1 cellular context compared by ENCODE assay signal in genomic region chr12:96061864-96062453, GRCh38.
TF ChIP-seq lines count a peak whose summit lies in the region.

No MANE protein-coding gene starts in this region.

TF ChIP-seq in H1, 55 proteins besides CTCF, POLR2A, EP300 and RAD21:
- 0 out of 2 replicates have a peak, but pooled peaks have one; percentile 32 for TF ChIP-seq YY1 (IDR thresholded peaks at IDR 0.05; ENCODE audit: low read depth, low read length)
- TF ChIP-seq SIN3A (conservative IDR thresholded peaks at IDR 0.05 in 1 of 2, IDR thresholded peaks at IDR 0.05 in 1 of 2; ENCODE audit: low read depth in 1 of 2, low read length in 2 of 2): no peak
- no peak for TF ChIP-seq USF2 (IDR thresholded peaks at IDR 0.05; ENCODE audit: low read length)
- TF ChIP-seq NANOG (IDR thresholded peaks at IDR 0.05; ENCODE audit: insufficient read depth, low read depth, low read length, poor library complexity, severe bottlenecking): no peak
- no peak for TF ChIP-seq CHD1 (IDR thresholded peaks at IDR 0.05; ENCODE audit: low read depth, low read length)
- TF ChIP-seq CBX5 (IDR thresholded peaks at IDR 0.05; ENCODE audit: low read depth, low read length): no peak
- no peak for TF ChIP-seq RNF2 (IDR thresholded peaks at IDR 0.05; ENCODE audit: borderline replicate concordance, low read depth, low read length, missing control alignments, poor library complexity, severe bottlenecking)
- no peak for TF ChIP-seq KDM5A (IDR thresholded peaks at IDR 0.05; ENCODE audit: low read length)
- no peak for TF ChIP-seq HDAC6 (IDR thresholded peaks at IDR 0.05; ENCODE audit: low read depth, low read length)
- no peak for TF ChIP-seq GABPA (IDR thresholded peaks at IDR 0.05; ENCODE audit: borderline replicate concordance, insufficient read depth, low read length)
- TF ChIP-seq MAX (IDR thresholded peaks at IDR 0.05): peak; percentile 35; the same call in 1 of the 2 replicates
- TF ChIP-seq MAFK (IDR thresholded peaks at IDR 0.05; ENCODE audit: low read depth, low read length): no peak
- no peak for TF ChIP-seq CTBP2 (IDR thresholded peaks at IDR 0.05; ENCODE audit: borderline replicate concordance, insufficient read depth, insufficient read length, low read length)
- TF ChIP-seq KDM4A (IDR thresholded peaks at IDR 0.05; ENCODE audit: low read depth, low read length, severe bottlenecking): no peak
- peak; percentile 29; the same call in 1 of the 2 replicates for TF ChIP-seq E2F6 (IDR thresholded peaks at IDR 0.05)
- peak; percentile 61; the same call in 1 of the 2 replicates for TF ChIP-seq TEAD4 (IDR thresholded peaks at IDR 0.05; ENCODE audit: low read depth, low read length)
- no peak for TF ChIP-seq CBX8 (IDR thresholded peaks at IDR 0.05; ENCODE audit: borderline replicate concordance, low read depth, low read length)
- 0 out of 2 replicates have a peak, but pooled peaks have one; percentile 15 for TF ChIP-seq TCF12 (IDR thresholded peaks at IDR 0.05; ENCODE audit: low read depth, low read length)
